Comparison of ENCODE assay signal across 25 cellular contexts in the genomic region with DNA sequence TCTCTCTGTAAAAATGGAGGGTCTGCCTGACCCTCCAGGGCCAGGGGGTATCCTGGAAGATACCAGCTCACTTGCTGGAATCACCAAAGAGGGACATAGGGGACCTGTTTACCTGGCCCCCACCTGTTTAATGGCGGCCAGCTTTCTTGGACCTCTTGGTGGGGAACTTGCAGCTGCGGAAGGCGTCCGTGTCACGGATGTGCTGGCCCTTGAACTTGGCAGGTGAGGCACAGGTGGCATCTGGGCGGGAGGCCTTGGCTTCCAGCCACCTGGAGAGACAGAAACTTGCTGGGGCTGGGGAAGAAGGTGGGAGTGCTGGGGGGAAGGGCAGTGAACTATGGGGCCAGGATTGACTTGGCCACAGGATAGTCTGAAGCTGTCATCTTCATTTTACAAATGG. TPM values are rescaled to one million over a fixed set of nuclear protein-coding genes. Genes with fewer than 3 reads are reported as not detected.
A peak's percentile ranks its signal among the peaks of the same experiment; 100 is the strongest.
DNase-seq lines count a peak whose midpoint lies in the region; ATAC-seq and TF ChIP-seq lines count a peak whose summit lies in the region.
"Had no signal": no experiment of that assay in that cellular context is flagged by ENCODE, and none has a peak within 500 bp of the region (broad histone marks: within the 10 kb centered on the region; RNA-seq: fewer than 3 reads in every experiment).

No MANE protein-coding gene starts in this region.

- H3K9me3 Mint-ChIP-seq in IgD-negative memory B cell: peaks cover 0 to 2% (median 0%) of the 10 kb centered on the region in 3 donors
- no peaks in the 10 kb centered on the region for H3K9me3 Mint-ChIP-seq in stimulated activated memory B cell treated with anti-CD40 and anti-IgM and Interleukin-4, amounts not matched to agents 10 μg/mL and 1 μg/mL and 100 μg/mL, for 72 hours
- H3K9me3 Mint-ChIP-seq: GM23338, H9 had no signal

- H3K27ac Mint-ChIP-seq in IgD-negative memory B cell: peak overlapping the region in 2 of 3 donors; percentile 78 to 85
- H3K27ac Mint-ChIP-seq in stimulated activated memory B cell treated with anti-CD40 and anti-IgM and Interleukin-4, amounts not matched to agents 10 μg/mL and 1 μg/mL and 100 μg/mL, for 72 hours: peak overlapping the region; percentile 56
- H3K27ac Mint-ChIP-seq: CD14-positive monocyte, GM23338, H9 had no signal

- peaks cover 8% of the 10 kb centered on the region for H3K36me3 Mint-ChIP-seq in IgD-negative memory B cell
- H3K36me3 Mint-ChIP-seq in stimulated activated memory B cell treated with anti-CD40 and anti-IgM and Interleukin-4, amounts not matched to agents 10 μg/mL and 1 μg/mL and 100 μg/mL, for 72 hours: peaks cover 18% of the 10 kb centered on the region
- H3K36me3 Mint-ChIP-seq: CD14-positive monocyte had no signal

- peaks cover 17 to 37% (median 37%) of the 10 kb centered on the region in 3 donors for H3K4me1 Mint-ChIP-seq in IgD-negative memory B cell
- H3K4me1 Mint-ChIP-seq in stimulated activated memory B cell treated with anti-CD40 and anti-IgM and Interleukin-4, amounts not matched to agents 10 μg/mL and 1 μg/mL and 100 μg/mL, for 72 hours: peaks cover 47% of the 10 kb centered on the region

- DNase-seq in NCI-H2171 treated with DMSO at 0.1 percent for 48 hours (lab: John Stamatoyannopoulos, UW): peak; percentile 60
- no peak for DNase-seq in NCI-H2171 (lab: John Stamatoyannopoulos, UW)
- peak; percentile 92 for DNase-seq in RPMI8226
- no peak for DNase-seq in HEK293T (ENCODE audit: extremely low spot score)
- DNase-seq in activated CD8-positive, alpha-beta memory T cell treated with anti-CD3 and anti-CD28 coated beads, Interleukin-2, amount 50 U/mL, for 48 hours: no peak
- DNase-seq in DMS153 treated with DMSO at 0.1 percent for 48 hours (lab: John Stamatoyannopoulos, UW; ENCODE audit: unreplicated experiment): no peak
- DNase-seq: 8988T, ACHN, BE2C, DMS153, H9, KG1, MG63, NCI-H1436, NCI-H187 treated with DMSO at 0.1 percent for 48 hours, NCI-H226, NCI-H524, NCI-H748 treated with DMSO at 0.1 percent for 48 hours, SHP77 treated with DMSO at 0.1 percent for 48 hours, T-helper 1 cell had no signal

- peaks cover 10% of the 10 kb centered on the region for H3K27me3 Mint-ChIP-seq in IgD-negative memory B cell
- peaks cover 15% of the 10 kb centered on the region for H3K27me3 Mint-ChIP-seq in stimulated activated memory B cell treated with anti-CD40 and anti-IgM and Interleukin-4, amounts not matched to agents 10 μg/mL and 1 μg/mL and 100 μg/mL, for 72 hours

- POLR2A ChIA-PET in HEK293T (lab: Yijun Ruan, JAX): no interaction called here

- H3K4me3 Mint-ChIP-seq in IgD-negative memory B cell: peak overlapping the region in 2 of 4 donors; percentile 40 to 65
- H3K4me3 Mint-ChIP-seq in stimulated activated memory B cell treated with anti-CD40 and anti-IgM and Interleukin-4, amounts not matched to agents 10 μg/mL and 1 μg/mL and 100 μg/mL, for 72 hours: no peak overlapping the region
- H3K4me3 Mint-ChIP-seq: CD14-positive monocyte, GM23338, H9 had no signal

- CTCF ChIA-PET in HEK293T (lab: Yijun Ruan, JAX): no interaction called here

- ATAC-seq in stimulated activated memory B cell treated with anti-CD40 and anti-IgM and Interleukin-4, amounts not matched to agents 10 μg/mL and 1 μg/mL and 100 μg/mL, for 72 hours: no peak
- ATAC-seq: GM23338, Panc1 had no signal

TF ChIP-seq in HEK293T, 16 proteins besides CTCF, POLR2A, EP300 and RAD21:
- no peak for TF ChIP-seq FOXK2 (IDR thresholded peaks at IDR 0.05)
- TF ChIP-seq FOXM1 (IDR thresholded peaks at IDR 0.05; ENCODE audit: borderline replicate concordance): no peak
- TF ChIP-seq, protein P1, sequence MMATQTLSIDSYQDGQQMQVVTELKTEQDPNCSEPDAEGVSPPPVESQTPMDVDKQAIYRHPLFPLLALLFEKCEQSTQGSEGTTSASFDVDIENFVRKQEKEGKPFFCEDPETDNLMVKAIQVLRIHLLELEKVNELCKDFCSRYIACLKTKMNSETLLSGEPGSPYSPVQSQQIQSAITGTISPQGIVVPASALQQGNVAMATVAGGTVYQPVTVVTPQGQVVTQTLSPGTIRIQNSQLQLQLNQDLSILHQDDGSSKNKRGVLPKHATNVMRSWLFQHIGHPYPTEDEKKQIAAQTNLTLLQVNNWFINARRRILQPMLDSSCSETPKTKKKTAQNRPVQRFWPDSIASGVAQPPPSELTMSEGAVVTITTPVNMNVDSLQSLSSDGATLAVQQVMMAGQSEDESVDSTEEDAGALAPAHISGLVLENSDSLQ (IDR thresholded peaks at IDR 0.05): no peak
- no peak for TF ChIP-seq SP1 (IDR thresholded peaks at IDR 0.05)
- TF ChIP-seq HDGF (IDR thresholded peaks at IDR 0.05; ENCODE audit: borderline replicate concordance): no peak
- no peak for TF ChIP-seq TARDBP (IDR thresholded peaks at IDR 0.05)
- TF ChIP-seq ZNF384 (IDR thresholded peaks at IDR 0.05): no peak
- no peak for TF ChIP-seq L3MBTL2 (conservative IDR thresholded peaks at IDR 0.05)

RNA-seq across cellular contexts. Expression of gene CHAD, which starts 3.5 kb away (rescaled TPM):
- 41.9 TPM for polyA plus RNA-seq in IgD-negative memory B cell
- polyA plus RNA-seq: CD14-positive monocyte had no signal

RNA-seq across cellular contexts. Expression of gene RSAD1, which starts 13.5 kb away (rescaled TPM):
- polyA plus RNA-seq in IgD-negative memory B cell: 54.4 TPM

RNA-seq across cellular contexts. Expression of gene ACSF2, which starts 39.2 kb away (rescaled TPM):
- 28.6 TPM for polyA plus RNA-seq in IgD-negative memory B cell

RNA-seq across cellular contexts. Expression of gene MYCBPAP, which starts 43.1 kb away (rescaled TPM):
- 1.3 TPM for polyA plus RNA-seq in IgD-negative memory B cell
- polyA plus RNA-seq: CD14-positive monocyte had no signal

Comparison
In these comparisons a context has a peak if more than half of its experiments do, and no peak if none do; other contexts are left out.
1. DNase-seq: peak in NCI-H2171 treated with DMSO at 0.1 percent for 48 hours (single experiment) and RPMI8226 (single experiment); none in NCI-H2171 (single experiment), HEK293T (single experiment), activated CD8-positive, alpha-beta memory T cell treated with anti-CD3 and anti-CD28 coated beads, Interleukin-2, amount 50 U/mL, for 48 hours (single experiment) and DMS153 treated with DMSO at 0.1 percent for 48 hours (single experiment).